15 cellular contexts compared by ENCODE assay signal in the genomic region with DNA sequence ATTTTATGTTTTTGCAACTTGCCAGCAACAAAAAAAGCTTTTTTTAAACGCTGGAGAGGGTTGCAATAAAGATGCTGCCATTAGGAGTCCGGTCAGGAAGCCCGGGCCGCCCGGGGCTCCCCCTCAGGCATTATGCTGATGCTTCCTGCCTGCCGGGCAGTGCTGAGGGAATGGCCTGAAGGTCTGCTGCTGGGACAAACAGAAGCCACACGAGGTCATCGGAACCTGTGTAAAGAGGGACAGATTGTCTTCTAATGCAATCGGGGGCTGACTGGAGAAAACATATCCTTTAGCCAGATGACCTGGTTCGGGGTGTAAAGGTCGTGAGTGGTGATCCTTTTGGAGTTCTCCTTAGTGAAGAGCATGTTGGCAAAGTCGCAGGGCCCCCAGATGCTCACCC. TPM values are rescaled to one million over a fixed set of nuclear protein-coding genes. Genes with fewer than 3 reads are reported as not detected.
DNase-seq lines count a peak whose midpoint lies in the region; ATAC-seq and TF ChIP-seq lines count a peak whose summit lies in the region.
"Had no signal": no experiment of that assay in that cellular context is flagged by ENCODE, and none has a peak within 500 bp of the region (broad histone marks: within the 10 kb centered on the region; RNA-seq: fewer than 3 reads in every experiment).

No MANE protein-coding gene starts in this region.

- H3K9me3 Mint-ChIP-seq in GM23338 (0 out of 3 replicates have a peak, but pooled peaks cover 4% of the 10 kb centered on the region), mesothelial cell of epicardium (no peaks in the 10 kb centered on the region)
- H3K9me3 Mint-ChIP-seq: activated naive CD4-positive, alpha-beta T cell treated with anti-CD3 and anti-CD28 coated beads, Interleukin-2, amount 50 U/mL, for 72 hours had no signal

- no peak overlapping the region for H3K27ac Mint-ChIP-seq in GM23338
- no peak overlapping the region for H3K27ac Mint-ChIP-seq in mesothelial cell of epicardium
- H3K27ac Mint-ChIP-seq: activated naive CD4-positive, alpha-beta T cell treated with anti-CD3 and anti-CD28 coated beads, Interleukin-2, amount 50 U/mL, for 72 hours had no signal

- no peak for ATAC-seq in GM23338
- ATAC-seq: activated naive CD4-positive, alpha-beta T cell treated with anti-CD3 and anti-CD28 coated beads, Interleukin-2, amount 50 U/mL, for 72 hours; stimulated activated naive CD8-positive, alpha-beta T cell treated with anti-CD3 and anti-CD28 coated beads, Interleukin-15, Interleukin-2, amounts not matched to agents 100 U/mL and 50 U/mL, for 24 hours had no signal

- no peak overlapping the region for H3K27ac ChIP-seq in GM23338 (ENCODE audit: low read depth)
- H3K27ac ChIP-seq: epithelial cell of prostate, VCaP had no signal

- H3K36me3 ChIP-seq in GM23338 (ENCODE audit: insufficient read depth), result no peaks in the 10 kb centered on the region
- H3K36me3 ChIP-seq: BE2C had no signal

- peak overlapping the region; percentile 58 for H3K4me3 Mint-ChIP-seq in GM23338
- no peak overlapping the region for H3K4me3 Mint-ChIP-seq in mesothelial cell of epicardium

- H3K36me3 Mint-ChIP-seq in GM23338 (ENCODE audit: low read depth), result peaks cover 8% of the 10 kb centered on the region
- no peaks in the 10 kb centered on the region for H3K36me3 Mint-ChIP-seq in mesothelial cell of epicardium
- H3K36me3 Mint-ChIP-seq: activated naive CD4-positive, alpha-beta T cell treated with anti-CD3 and anti-CD28 coated beads, Interleukin-2, amount 50 U/mL, for 72 hours had no signal

- H3K4me3 ChIP-seq in GM23338, result peak overlapping the region; percentile 85; the same call in 1 of the 2 replicates

- H3K9me2 ChIP-seq in GM23338 (ENCODE audit: insufficient read depth), result no peaks in the 10 kb centered on the region

- peaks cover 10% of the 10 kb centered on the region; the same call in 1 of the 2 replicates for H3F3A ChIP-seq in GM23338 (replicated peaks; ENCODE audit: low read depth)

- peaks cover 66% of the 10 kb centered on the region for H3K79me2 ChIP-seq in GM23338 (replicated peaks; ENCODE audit: insufficient read depth)

- intact Hi-C loops in posterior vena cava (cut with DNase I), result no loop called here

- peak overlapping the region; percentile 91 for H3K4me2 ChIP-seq in GM23338

- H3K4me1 Mint-ChIP-seq in GM23338, result peaks cover 66% of the 10 kb centered on the region
- H3K4me1 Mint-ChIP-seq in mesothelial cell of epicardium, result peaks cover 32% of the 10 kb centered on the region

- H3K27me3 ChIP-seq in GM23338 (ENCODE audit: insufficient read depth), result no peaks in the 10 kb centered on the region

- DNase-seq in GM23338 (ENCODE audit: low spot score) (peak; percentile 68), UCSD-AML1 (lab: John Stamatoyannopoulos, UW; ENCODE audit: unreplicated experiment) (peak; percentile 36), iPS-NIHi7 (ENCODE audit: extremely low spot score) (peak; percentile 41), posterior vena cava (ENCODE audit: low spot score) (peak; percentile 71), mesothelial cell of epicardium (ENCODE audit: low spot score in 2 of 2, unreplicated experiment in 2 of 2) (no peak), NCI-H2029 treated with DMSO at 0.1 percent for 48 hours (lab: John Stamatoyannopoulos, UW) (no peak), GM10266 (ENCODE audit: extremely low spot score) (no peak), NCI-H2196 treated with DMSO at 0.1 percent for 48 hours (lab: John Stamatoyannopoulos, UW; ENCODE audit: unreplicated experiment) (no peak)
- DNase-seq: BE2C; caudate nucleus; Karpas-422; stimulated activated naive CD8-positive, alpha-beta T cell treated with anti-CD3 and anti-CD28 coated beads, Interleukin-15, Interleukin-2, amounts not matched to agents 100 U/mL and 50 U/mL, for 24 hours had no signal

- no peak for TF ChIP-seq CTCF in GM23338 (conservative IDR thresholded peaks at IDR 0.05; ENCODE audit: low read depth in 2 of 2)
- no peak for TF ChIP-seq CTCF in mesothelial cell of epicardium (IDR thresholded peaks at IDR 0.05; ENCODE audit: unreplicated experiment)
- no peak for TF ChIP-seq CTCF in GM10266 (IDR thresholded peaks at IDR 0.05; ENCODE audit: control insufficient read depth, insufficient read depth, low read depth, missing control alignments)

- H2AFZ ChIP-seq in GM23338, result no peak overlapping the region

- H4K20me1 ChIP-seq in GM23338 (replicated peaks; ENCODE audit: insufficient read depth), result peaks cover 38% of the 10 kb centered on the region

- peaks cover 54% of the 10 kb centered on the region for H3K4me1 ChIP-seq in GM23338 (ENCODE audit: insufficient read depth)
- H3K4me1 ChIP-seq: BE2C had no signal

- H3K27me3 Mint-ChIP-seq in GM23338 (ENCODE audit: insufficient read depth, low read depth, poor library complexity) (peaks cover 20% of the 10 kb centered on the region), mesothelial cell of epicardium (ENCODE audit: low read depth) (no peaks in the 10 kb centered on the region)

TF ChIP-seq in GM23338, 12 proteins besides CTCF, POLR2A, EP300 and RAD21:
- no peak for TF ChIP-seq CREB1 (CRISPR knock-in tag; IDR thresholded peaks at IDR 0.05; ENCODE audit: low read depth)
- no peak for TF ChIP-seq ZNF114 (CRISPR knock-in tag; IDR thresholded peaks at IDR 0.05)
- TF ChIP-seq ZNF331 (CRISPR knock-in tag; IDR thresholded peaks at IDR 0.05; ENCODE audit: low read depth), result no peak
- no peak for TF ChIP-seq POLR2AphosphoS5 (IDR thresholded peaks at IDR 0.05; ENCODE audit: low read depth)

RNA-seq across cellular contexts. Expression of gene IMPA2, which starts 2.3 kb away (rescaled TPM):
- 91.8 and 122 TPM in 2 replicates for total RNA-seq in GM23338 (2014; rRNA removed; shearing (Covaris generic))
- polyA plus RNA-seq in GM23338 (2016; fragmentation: Nextera tagmentation; extraction: Ambion mirVana), result 45.0 and 50.4 TPM in 2 replicates
- total RNA-seq in posterior vena cava (10 to 100 TPM; 14.9 to 31.5 TPM), mesothelial cell of epicardium (29.9 to 30.6 TPM (median 30.4 TPM) in 3 replicates)

Comparison
In these comparisons a context has a peak if more than half of its experiments do, and no peak if none do; other contexts are left out.
1. DNase-seq: peak in GM23338 (single experiment), UCSD-AML1 (single experiment), iPS-NIHi7 (single experiment) and posterior vena cava (single experiment); none in mesothelial cell of epicardium (0 of 2), NCI-H2029 treated with DMSO at 0.1 percent for 48 hours (single experiment), GM10266 (single experiment) and NCI-H2196 treated with DMSO at 0.1 percent for 48 hours (single experiment).